Comparison of ENCODE assay signal across 4 cellular contexts in the genomic region with DNA sequence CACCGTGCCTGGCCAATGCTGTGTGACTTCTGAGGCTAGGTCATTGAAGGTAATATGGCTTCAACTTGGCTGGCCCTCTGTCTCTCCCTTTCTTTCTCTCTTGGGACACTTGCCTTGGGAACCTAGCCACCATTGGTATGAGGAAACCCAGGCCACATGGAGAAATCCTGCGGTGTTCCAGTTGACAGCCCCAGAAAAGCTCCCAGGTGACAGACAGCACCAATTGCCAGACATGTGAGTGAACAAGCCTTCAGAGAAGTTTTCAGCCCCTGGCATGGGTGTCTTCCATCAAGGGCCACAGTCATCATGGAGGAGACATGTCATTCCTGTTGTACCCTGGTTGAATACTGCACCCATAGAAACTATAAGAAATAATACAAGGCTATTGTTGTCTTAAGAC.
"Had no signal": no experiment of that assay in that cellular context is flagged by ENCODE, and none has a peak within 500 bp of the region (broad histone marks: within the 10 kb centered on the region; RNA-seq: fewer than 3 reads in every experiment).

No MANE protein-coding gene starts in this region.

- H3K4me3 ChIP-seq: K562 had no signal

- H3K27ac ChIP-seq: HL-60 had no signal

- DNase-seq: IMR-90, KBM-7 had no signal
